In the genomic region with DNA sequence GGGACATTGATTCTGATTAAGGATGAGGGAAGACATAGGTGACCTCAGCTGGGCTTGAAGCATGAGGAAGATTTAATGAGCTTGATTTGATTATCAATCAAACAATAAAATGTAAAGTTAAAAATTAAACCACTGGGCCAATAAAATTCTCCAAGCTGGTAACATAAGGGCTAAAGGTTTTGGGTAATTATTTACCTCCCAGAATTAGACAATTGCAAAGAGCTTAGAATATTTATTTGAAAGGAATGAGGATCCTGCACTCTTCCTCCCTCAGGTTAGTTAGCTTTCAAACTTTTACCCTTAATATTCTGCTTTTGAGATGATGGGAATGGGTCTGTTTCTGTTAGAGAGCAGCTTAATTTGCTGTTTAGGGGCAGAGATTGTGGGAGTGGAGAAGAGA, we compare ENCODE assay signal across 22 cellular contexts. TPM values are rescaled to one million over a fixed set of nuclear protein-coding genes. Genes with fewer than 3 reads are reported as not detected.
DNase-seq lines count a peak whose midpoint lies in the region; ATAC-seq and TF ChIP-seq lines count a peak whose summit lies in the region.
"Had no signal": no experiment of that assay in that cellular context is flagged by ENCODE, and none has a peak within 500 bp of the region (broad histone marks: within the 10 kb centered on the region; RNA-seq: fewer than 3 reads in every experiment).

A gene with protein sequence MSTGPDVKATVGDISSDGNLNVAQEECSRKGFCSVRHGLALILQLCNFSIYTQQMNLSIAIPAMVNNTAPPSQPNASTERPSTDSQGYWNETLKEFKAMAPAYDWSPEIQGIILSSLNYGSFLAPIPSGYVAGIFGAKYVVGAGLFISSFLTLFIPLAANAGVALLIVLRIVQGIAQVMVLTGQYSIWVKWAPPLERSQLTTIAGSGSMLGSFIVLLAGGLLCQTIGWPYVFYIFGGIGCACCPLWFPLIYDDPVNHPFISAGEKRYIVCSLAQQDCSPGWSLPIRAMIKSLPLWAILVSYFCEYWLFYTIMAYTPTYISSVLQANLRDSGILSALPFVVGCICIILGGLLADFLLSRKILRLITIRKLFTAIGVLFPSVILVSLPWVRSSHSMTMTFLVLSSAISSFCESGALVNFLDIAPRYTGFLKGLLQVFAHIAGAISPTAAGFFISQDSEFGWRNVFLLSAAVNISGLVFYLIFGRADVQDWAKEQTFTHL (plus strand): TSS at position 235 of the 400 bp plus-strand sequence. CDS start 7,221 bp downstream, outside the sequence.

- TF ChIP-seq CTCF in smooth muscle cell (IDR thresholded peaks at IDR 0.05; ENCODE audit: borderline replicate concordance, insufficient read depth, poor library complexity, severe bottlenecking) (no peak), testis (IDR thresholded peaks at IDR 0.05) (no peak), GM23338 (conservative IDR thresholded peaks at IDR 0.05; ENCODE audit: low read depth in 2 of 2) (no peak)

- H3K27me3 ChIP-seq in duodenal mucosa (ENCODE audit: control insufficient read depth in 1 of 2, insufficient read depth in 2 of 2, low read length in 2 of 2) (no peaks in the 10 kb centered on the region), smooth muscle cell (ENCODE audit: low read depth) (no peaks in the 10 kb centered on the region), testis (no peaks in the 10 kb centered on the region), GM23338 (ENCODE audit: insufficient read depth) (no peaks in the 10 kb centered on the region)

- H3K4me3 ChIP-seq in duodenal mucosa (ENCODE audit: low read depth in 1 of 2, low read length in 2 of 2) (peak within 1 kb of the TSS; percentile 74 to 79), smooth muscle cell (peak within 1 kb of the TSS; percentile 35), testis (no peak within 1 kb of the TSS), GM23338 (no peak within 1 kb of the TSS)
- H3K4me3 ChIP-seq: A549 had no signal

- H3K4me2 ChIP-seq in smooth muscle cell (no peak within 1 kb of the TSS), GM23338 (no peak within 1 kb of the TSS)
- H3K4me2 ChIP-seq: A549 had no signal

- no peaks in the 10 kb centered on the region for H3F3A ChIP-seq in smooth muscle cell (ENCODE audit: low read depth)
- H3F3A ChIP-seq in GM23338 (replicated peaks; ENCODE audit: low read depth) = no peaks in the 10 kb centered on the region

- H3K9ac ChIP-seq in duodenal mucosa (ENCODE audit: low read depth in 1 of 2, low read length in 2 of 2) (peak within 1 kb of the TSS in 1 of 2 donors; percentile 52), smooth muscle cell (ENCODE audit: low read depth) (no peak within 1 kb of the TSS)

- H3K9me3 Mint-ChIP-seq in GM23338 = no peaks in the 10 kb centered on the region
- H3K9me3 Mint-ChIP-seq: CD4-positive, alpha-beta T cell had no signal

- H3K9me3 ChIP-seq in duodenal mucosa (ENCODE audit: control insufficient read depth in 1 of 2, low read length in 2 of 2) (no peaks in the 10 kb centered on the region), smooth muscle cell (replicated peaks; ENCODE audit: low read depth) (no peaks in the 10 kb centered on the region), testis (no peaks in the 10 kb centered on the region)
- H3K9me3 ChIP-seq: A549, Caco-2 had no signal

- DNase-seq in HT-29 (ENCODE audit: low spot score) (peak; percentile 64), mucosa of gallbladder (ENCODE audit: low spot score) (no peak), smooth muscle cell (lab: John Stamatoyannopoulos, UW; ENCODE audit: unreplicated experiment) (no peak), testis (no peak), GM23338 (ENCODE audit: low spot score) (no peak), SIG-M5 treated with dmso at 0.1 percent for 504 hours (lab: John Stamatoyannopoulos, UW; ENCODE audit: unreplicated experiment) (no peak)
- DNase-seq: Caco-2; CD4-positive, alpha-beta T cell; DMS153; GDM1; KBM-7; NCI-H1105 treated with DMSO at 0.1 percent for 48 hours; NCI-H187; NCI-H345; NCI-H524 treated with DMSO at 0.1 percent for 48 hours; RPMI8226; SHP77 treated with DMSO at 0.1 percent for 48 hours had no signal

- TF ChIP-seq POLR2A in testis (IDR thresholded peaks at IDR 0.05) = no peak

- H3K36me3 Mint-ChIP-seq in GM23338 (ENCODE audit: low read depth) = no peaks in the 10 kb centered on the region

- H4K20me1 ChIP-seq in smooth muscle cell (ENCODE audit: low read depth) (no peaks in the 10 kb centered on the region), GM23338 (replicated peaks; ENCODE audit: insufficient read depth) (no peaks in the 10 kb centered on the region)

- peaks cover 3% of the 10 kb centered on the region for H3K27me3 Mint-ChIP-seq in GM23338 (ENCODE audit: insufficient read depth, low read depth, poor library complexity)
- H3K27me3 Mint-ChIP-seq: CD4-positive, alpha-beta T cell had no signal

- ATAC-seq in GM23338 = no peak
- ATAC-seq: A549 had no signal

- H3K27ac Mint-ChIP-seq in GM23338 = no peak within 1 kb of the TSS
- H3K27ac Mint-ChIP-seq: CD4-positive, alpha-beta T cell had no signal

- H3K4me1 ChIP-seq in duodenal mucosa (ENCODE audit: control insufficient read depth in 1 of 2, insufficient read depth in 2 of 2, low read length in 2 of 2) = peaks cover 27 to 44% of the 10 kb centered on the region in 2 donors
- no peaks in the 10 kb centered on the region for H3K4me1 ChIP-seq in smooth muscle cell (ENCODE audit: low read depth)
- H3K4me1 ChIP-seq in testis = no peaks in the 10 kb centered on the region
- H3K4me1 ChIP-seq in GM23338 (ENCODE audit: insufficient read depth) = no peaks in the 10 kb centered on the region

- intact Hi-C loops in testis (cut with DNase I; ENCODE audit: low total_unique reads) = no loop called here

- H3K4me3 Mint-ChIP-seq in GM23338 = no peak within 1 kb of the TSS
- H3K4me3 Mint-ChIP-seq: CD4-positive, alpha-beta T cell had no signal

- no peaks in the 10 kb centered on the region for H3K4me1 Mint-ChIP-seq in GM23338

- no peaks in the 10 kb centered on the region for H3K79me2 ChIP-seq in smooth muscle cell (ENCODE audit: low read depth)
- H3K79me2 ChIP-seq in GM23338 (replicated peaks; ENCODE audit: insufficient read depth) = no peaks in the 10 kb centered on the region

- H3K36me3 ChIP-seq in duodenal mucosa (ENCODE audit: control insufficient read depth in 1 of 2, insufficient read depth in 2 of 2, low read length in 2 of 2) (no peaks in the 10 kb centered on the region), smooth muscle cell (ENCODE audit: low read depth) (no peaks in the 10 kb centered on the region), testis (ENCODE audit: low read depth, missing control alignments) (no peaks in the 10 kb centered on the region), GM23338 (ENCODE audit: insufficient read depth) (no peaks in the 10 kb centered on the region)

- no peak within 1 kb of the TSS for H2AFZ ChIP-seq in smooth muscle cell (ENCODE audit: low read depth)
- no peak within 1 kb of the TSS for H2AFZ ChIP-seq in GM23338

- H3K9me2 ChIP-seq in GM23338 (ENCODE audit: insufficient read depth) = peaks cover 7% of the 10 kb centered on the region; the same call in 1 of the 2 replicates

- H3K27ac ChIP-seq in duodenal mucosa (ENCODE audit: low read depth, low read length) (no peak within 1 kb of the TSS), smooth muscle cell (ENCODE audit: low read depth) (no peak within 1 kb of the TSS), testis (no peak within 1 kb of the TSS), GM23338 (ENCODE audit: low read depth) (no peak within 1 kb of the TSS)
- H3K27ac ChIP-seq: A549 had no signal

TF ChIP-seq in GM23338, 12 proteins besides CTCF, POLR2A, EP300 and RAD21 (continues in another document):
- TF ChIP-seq ZNF331 (CRISPR knock-in tag; IDR thresholded peaks at IDR 0.05; ENCODE audit: low read depth) (no peak), NANOG (IDR thresholded peaks at IDR 0.05; ENCODE audit: borderline replicate concordance) (no peak), JUNB (IDR thresholded peaks at IDR 0.05; ENCODE audit: unreplicated experiment) (no peak)

RNA-seq across cellular contexts. Expression of the gene that starts here (rescaled TPM):
- total RNA-seq in HT-29 (2014; rRNA removed; shearing (Covaris generic)) = 0.05 and 0.23 TPM in 2 replicates
- total RNA-seq in mucosa of gallbladder = 62.7 TPM
- not detected in 2 replicates for total RNA-seq in smooth muscle cell
- polyA plus RNA-seq in smooth muscle cell = not detected in 2 replicates
- under 1 TPM; 0.24 to 0.37 TPM for total RNA-seq in testis
- 0.45 TPM for polyA plus RNA-seq in testis (ENCODE audit: insufficient read depth, low read depth, low replicate concordance)
- not detected in 2 replicates for total RNA-seq in GM23338 (2014; rRNA removed; shearing (Covaris generic))
- not detected in 2 replicates for polyA plus RNA-seq in GM23338 (2016; fragmentation: Nextera tagmentation; extraction: Ambion mirVana)
- total RNA-seq: CD4-positive, alpha-beta T cell; Daoy; H1 had no signal
- polyA plus RNA-seq: BJ, H1 had no signal

Comparison
In these comparisons a context has a peak if more than half of its experiments do, and no peak if none do; other contexts are left out.
1. RNA of the gene that starts here (total RNA-seq): 62.7 TPM in mucosa of gallbladder (single experiment); 0.24 to 0.37 TPM in testis, 0.05 to 0.23 TPM in HT-29, not detected in smooth muscle cell and not detected in GM23338; every median in the first group is over 10 times any median in the second.
2. Peak in DNase-seq in HT-29; RNA of the gene not detected or under 1 TPM.
3. H3K4me3 ChIP-seq: peak in duodenal mucosa (2 of 2) and smooth muscle cell (single experiment); none in testis (0 of 2) and GM23338 (single experiment).